In genomic region chr11:11604340-11604992, GRCh38 we compare ENCODE assay signal across 1 cellular context.
TF ChIP-seq lines count a peak whose summit lies in the region.

No MANE protein-coding gene starts in this region.

TF ChIP-seq in WTC11, 78 proteins besides CTCF, POLR2A, EP300 and RAD21 (continued from another document):
- TF ChIP-seq RORB (CRISPR knock-in tag; IDR thresholded peaks at IDR 0.05), result no peak
